Comparison of ENCODE assay signal across 1 cellular context in genomic region chr2:159356053-159356554, GRCh38.
A peak's percentile ranks its signal among the peaks of the same experiment; 100 is the strongest.
TF ChIP-seq lines count a peak whose summit lies in the region.

No MANE protein-coding gene starts in this region.

TF ChIP-seq in K562, 482 proteins besides CTCF, POLR2A, EP300 and RAD21 (continued from another document):
- TF ChIP-seq ZBTB40 (IDR thresholded peaks at IDR 0.05) (peak; percentile 52; the same call in 1 of the 2 replicates), ZBTB40 (CRISPR knock-in tag; IDR thresholded peaks at IDR 0.05) (no peak), YY1 (IDR thresholded peaks at IDR 0.05; ENCODE audit: borderline replicate concordance in 1 of 3, control insufficient read depth in 1 of 3, extremely low read depth in 1 of 3, insufficient read depth in 3 of 3, insufficient read length in 1 of 3, insufficient replicate concordance in 2 of 3, low read depth in 1 of 3, low read length in 2 of 3) (peak in 1 of 3 experiments; percentile 45)
